1 cellular context compared by ENCODE assay signal in genomic region chr20:38811769-38812168, GRCh38.
TF ChIP-seq lines count a peak whose summit lies in the region.

No MANE protein-coding gene starts in this region.

TF ChIP-seq in GM12878, 131 proteins besides CTCF, POLR2A, EP300 and RAD21:
- TF ChIP-seq ZNF274 (IDR thresholded peaks at IDR 0.05; ENCODE audit: insufficient read depth, insufficient read length) = no peak
- no peak for TF ChIP-seq PAX5 (IDR thresholded peaks at IDR 0.05; ENCODE audit: borderline replicate concordance, low read depth, low read length)
- TF ChIP-seq ZBED1 (IDR thresholded peaks at IDR 0.05; ENCODE audit: borderline replicate concordance) = no peak
